10 cellular contexts compared by ENCODE assay signal in genomic region chr1:54272772-54273091, GRCh38.
DNase-seq lines count a peak whose midpoint lies in the region; ATAC-seq, FAIRE-seq and TF ChIP-seq lines count a peak whose summit lies in the region.
"Had no signal": no experiment of that assay in that cellular context is flagged by ENCODE, and none has a peak within 500 bp of the region (broad histone marks: within the 10 kb centered on the region; RNA-seq: fewer than 3 reads in every experiment).

No MANE protein-coding gene starts in this region.

- no peaks in the 10 kb centered on the region for H3K27me3 ChIP-seq in HUES48 (ENCODE audit: control insufficient read depth, insufficient read depth, low read length)
- no peaks in the 10 kb centered on the region for H3K27me3 ChIP-seq in HepG2 (ENCODE audit: control insufficient read depth in 1 of 2, insufficient read depth in 2 of 2, low read length in 2 of 2)
- H3K27me3 ChIP-seq in stomach smooth muscle (ENCODE audit: control insufficient read depth in 1 of 2, insufficient read depth in 2 of 2, low read length in 2 of 2) = no peaks in the 10 kb centered on the region

- WGBS in HepG2 (ENCODE audit: low lambda C conversion rate) = 100% methylated on average over 3 of the region's 4 CpGs

- TF ChIP-seq EP300 in HepG2 (IDR thresholded peaks at IDR 0.05; ENCODE audit: low read depth in 2 of 2, low read length in 2 of 2) (no peak), HepG2 (CRISPR knock-in tag; IDR thresholded peaks at IDR 0.05; ENCODE audit: borderline replicate concordance) (no peak)

- H3K9ac ChIP-seq in HUES48 (ENCODE audit: low read depth, low read length) (no peak overlapping the region), HepG2 (ENCODE audit: insufficient read depth, low read depth, low read length) (no peak overlapping the region), stomach smooth muscle (ENCODE audit: low read length in 2 of 2) (peak overlapping the region; percentile 71 to 73)

- intact Hi-C loops in HepG2 (cut with micrococcal nuclease; ENCODE audit: unreplicated experiment) (loop anchor here (1.0 kb wide), 1 partner anchor 13 kb away; no protein-coding TSS in a partner anchor), posterior vena cava (cut with DNase I) (loop anchor here in 1 of 2 donors (10.0 kb wide), 1 partner anchor 132 kb away; the partner anchor contains the start of gene SSBP3)

- H3K4me1 ChIP-seq in HUES48 (ENCODE audit: control insufficient read depth, insufficient read depth, low read length) = peaks cover 34% of the 10 kb centered on the region
- peaks cover 26% of the 10 kb centered on the region for H3K4me1 ChIP-seq in HepG2 (ENCODE audit: insufficient read depth, low read length)
- peaks cover 75% of the 10 kb centered on the region for H3K4me1 ChIP-seq in stomach smooth muscle (ENCODE audit: control insufficient read depth, insufficient read depth, low read length)

- TF ChIP-seq POLR2A in HepG2 (IDR thresholded peaks at IDR 0.05; ENCODE audit: insufficient read depth in 1 of 2, low read depth in 2 of 2, low read length in 2 of 2) = no peak

- peak overlapping the region; percentile 22 for H3K27ac ChIP-seq in HUES48 (ENCODE audit: low read depth, low read length)
- no peak overlapping the region for H3K27ac ChIP-seq in HepG2 (ENCODE audit: extremely low read length, insufficient read depth, low read length)
- peak overlapping the region; percentile 98 for H3K27ac ChIP-seq in stomach smooth muscle (ENCODE audit: low read length)

- H3K4me3 ChIP-seq in HUES48 (ENCODE audit: low read depth, low read length) (no peak overlapping the region), HepG2 (replicated peaks in 1 of 3; ENCODE audit: insufficient read depth in 1 of 3, low read depth in 2 of 3, low read length in 3 of 3) (no peak overlapping the region), stomach smooth muscle (ENCODE audit: low read length in 2 of 2) (peak overlapping the region; percentile 26 to 57)

- no peak overlapping the region for H2AFZ ChIP-seq in HepG2 (ENCODE audit: low read length)

- DNase-seq in HepG2 (ENCODE audit: low spot score) (no peak), hepatic stellate cell (ENCODE audit: low spot score) (no peak), posterior vena cava (ENCODE audit: low spot score) (no peak)
- no peak for DNase-seq in activated naive CD4-positive, alpha-beta T cell treated with Interleukin-2 at 50 U/mL for 16 hours
- DNase-seq: DMS53, RPMI8226 had no signal

- BruUV-seq in HepG2 (replicated peaks; lab: Mats Ljungman, UMichigan) = no TSS peak

- H4K20me1 ChIP-seq in HepG2 (ENCODE audit: insufficient read depth, low read length) = no peaks in the 10 kb centered on the region

- POLR2A ChIA-PET in HepG2 (lab: Yijun Ruan, JAX) = no interaction called here

- H3K9me3 ChIP-seq in HUES48 (ENCODE audit: control insufficient read depth, insufficient read depth, low read length) = no peaks in the 10 kb centered on the region
- no peaks in the 10 kb centered on the region for H3K9me3 ChIP-seq in HepG2 (ENCODE audit: low read length)
- no peaks in the 10 kb centered on the region for H3K9me3 ChIP-seq in stomach smooth muscle (ENCODE audit: control insufficient read depth in 2 of 2, low read length in 2 of 2)

- H3K9me3 Mint-ChIP-seq in brain = no peaks in the 10 kb centered on the region

- peaks cover 8% of the 10 kb centered on the region for H3K36me3 Mint-ChIP-seq in brain

- no peak for FAIRE-seq in HepG2 (lab: Jason Lieb, UNC)

- no peak overlapping the region for H3K4me2 ChIP-seq in HepG2 (ENCODE audit: low read depth, low read length)

- peak overlapping the region; percentile 81 to 97 (median 93) for H3K27ac Mint-ChIP-seq in brain

- in situ Hi-C loops in HepG2 (cut with HindIII; ENCODE audit: extremely low pct_ligation_motif_present, low pct_unique_long_range_greater_than_20kb) = no loop called here

- TF ChIP-seq RAD21 in HepG2 (CRISPR knock-in tag; IDR thresholded peaks at IDR 0.05) = no peak

- H3K4me1 Mint-ChIP-seq in brain = peaks cover 90% of the 10 kb centered on the region

- ATAC-seq in HepG2 (no peak), HG03354 (IDR thresholded peaks at IDR 0.05; ENCODE audit: poor library complexity, severe bottlenecking, unreplicated experiment) (no peak)

- peak in 1 of 2 experiments; percentile 73 for TF ChIP-seq CTCF in brain (conservative IDR thresholded peaks at IDR 0.05)
- no peak for TF ChIP-seq CTCF in HepG2 (CRISPR knock-in tag; IDR thresholded peaks at IDR 0.05)

- no peaks in the 10 kb centered on the region; the same call in 1 of the 2 replicates for H3K36me3 ChIP-seq in HUES48 (ENCODE audit: control insufficient read depth, insufficient read depth, low read length)
- H3K36me3 ChIP-seq in HepG2 (replicated peaks in 1 of 2; ENCODE audit: control insufficient read depth in 1 of 2, insufficient read depth in 2 of 2, low read length in 2 of 2) = peaks cover 2 to 8% of the 10 kb centered on the region in 2 experiments; a peak in 2 of 5 replicates
- H3K36me3 ChIP-seq in stomach smooth muscle (ENCODE audit: control insufficient read depth in 2 of 2, insufficient read depth in 2 of 2, low read length in 2 of 2) = peaks cover 0 to 2% of the 10 kb centered on the region in 2 donors

- H3K79me2 ChIP-seq in HepG2 (ENCODE audit: insufficient read depth, low read length) = no peaks in the 10 kb centered on the region

- CTCF ChIA-PET in HepG2 (lab: Yijun Ruan, JAX; ENCODE audit: low intra/inter-chr PET ratio, low total read pairs) = no interaction called here

- no peaks in the 10 kb centered on the region for H3K27me3 Mint-ChIP-seq in brain

- peak overlapping the region; percentile 66 to 78 (median 73) for H3K4me3 Mint-ChIP-seq in brain

TF ChIP-seq in HepG2, 621 proteins besides CTCF, POLR2A, EP300 and RAD21:
- no peak for TF ChIP-seq SCMH1 (CRISPR knock-in tag; IDR thresholded peaks at IDR 0.05; ENCODE audit: borderline replicate concordance)
- TF ChIP-seq STAG1 (CRISPR knock-in tag; IDR thresholded peaks at IDR 0.05) = 0 out of 2 replicates have a peak, but pooled peaks have one; percentile 10

Comparison
In these comparisons a context has a peak if more than half of its experiments do, and no peak if none do; other contexts are left out.
1. H3K4me3 ChIP-seq: peak in stomach smooth muscle (2 of 2); none in HUES48 (single experiment) and HepG2 (0 of 3).
2. H3K9ac ChIP-seq: peak in stomach smooth muscle (2 of 2); none in HUES48 (single experiment) and HepG2 (single experiment).